Comparison of ENCODE assay signal across 8 cellular contexts in the genomic region with DNA sequence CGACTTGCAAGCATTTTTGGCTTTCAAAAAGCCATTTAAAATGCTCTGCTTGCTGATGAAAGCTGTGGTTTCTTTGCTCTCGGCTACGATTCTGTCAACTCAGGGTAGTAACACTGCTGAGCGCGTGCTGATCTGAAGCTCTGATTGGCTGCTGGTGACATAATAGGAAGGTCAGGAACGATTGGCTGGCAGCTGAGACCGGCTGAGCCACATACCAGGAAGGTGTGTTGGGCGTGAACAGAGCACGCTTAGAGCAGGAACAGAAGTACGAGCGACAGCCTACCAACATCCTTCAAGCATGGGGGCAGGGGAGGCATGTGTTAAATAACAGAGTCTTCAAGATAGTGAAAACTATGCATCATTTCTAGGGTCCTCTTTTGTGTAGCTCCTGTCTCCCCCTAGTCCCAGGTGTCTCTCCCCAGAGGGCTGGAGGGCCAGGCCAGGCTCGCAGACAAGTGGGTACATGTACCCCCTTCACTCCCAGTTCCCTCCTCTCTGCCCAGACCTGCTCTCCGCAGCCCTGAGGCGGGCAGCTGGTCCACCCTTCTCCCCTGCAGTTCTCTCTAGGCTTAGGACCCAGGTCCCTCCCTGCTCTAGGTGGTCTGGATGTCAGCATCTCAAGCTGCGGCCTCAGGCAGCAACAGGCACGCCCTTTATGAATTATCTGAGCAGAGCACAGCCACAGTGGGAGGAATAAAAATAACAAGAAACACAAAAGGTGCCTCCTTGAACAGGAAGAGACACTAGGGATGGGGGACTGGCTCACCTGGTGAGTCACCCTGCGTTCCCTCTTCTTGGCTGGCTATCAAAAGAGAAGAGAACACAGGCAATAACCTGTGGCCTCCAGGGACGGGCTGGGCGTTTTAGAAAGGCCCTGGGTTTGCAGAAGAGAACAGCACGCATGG.
DNase-seq lines count a peak whose midpoint lies in the region; ATAC-seq and TF ChIP-seq lines count a peak whose summit lies in the region.

No MANE protein-coding gene starts in this region.

- H3K9me3 ChIP-seq in BLaER1, result no peaks in the 10 kb centered on the region
- no peaks in the 10 kb centered on the region for H3K9me3 ChIP-seq in naive thymus-derived CD4-positive, alpha-beta T cell (ENCODE audit: control insufficient read depth in 2 of 3, low read length in 3 of 3)

- H3K4me1 ChIP-seq in BLaER1, result peaks cover 10% of the 10 kb centered on the region
- H3K4me1 ChIP-seq in naive thymus-derived CD4-positive, alpha-beta T cell (ENCODE audit: control insufficient read depth in 2 of 2, insufficient read depth in 2 of 2, low read length in 2 of 2), result peaks cover 15% of the 10 kb centered on the region in 2 donors

- CTCF ChIA-PET in naive thymus-derived CD4-positive, alpha-beta T cell (lab: Charles Lee), result no interaction called here

- no peaks in the 10 kb centered on the region for H3K36me3 ChIP-seq in BLaER1
- H3K36me3 ChIP-seq in naive thymus-derived CD4-positive, alpha-beta T cell (ENCODE audit: control insufficient read depth in 2 of 3, insufficient read depth in 3 of 3, low read length in 3 of 3), result no peaks in the 10 kb centered on the region

- peak; percentile 77 for DNase-seq in NOMO-1 treated with dmso at 0.1 percent for 144 hours (lab: John Stamatoyannopoulos, UW; ENCODE audit: unreplicated experiment)
- DNase-seq in activated T-cell treated with anti-CD3 and anti-CD28 coated beads for 4 hours, result peak; percentile 56
- DNase-seq in erythroblast (lab: John Stamatoyannopoulos, UW), result peak; percentile 65 to 67
- DNase-seq in naive thymus-derived CD4-positive, alpha-beta T cell, result peak; percentile 31 to 91 (median 86)
- DNase-seq in stimulated activated effector memory CD8-positive, alpha-beta T cell treated with anti-CD3 and anti-CD28 coated beads, Interleukin-12 subunit alpha, Interleukin-12 subunit beta, amount 100 ng/mL, for 72 hours (ENCODE audit: low spot score in 2 of 2), result peak; percentile 41 to 81

- H4K20me1 ChIP-seq in BLaER1, result no peaks in the 10 kb centered on the region

- peaks cover 11 to 30% (median 24%) of the 10 kb centered on the region in 7 donors for H3K4me1 Mint-ChIP-seq in naive thymus-derived CD4-positive, alpha-beta T cell
- H3K4me1 Mint-ChIP-seq in stimulated activated effector memory CD8-positive, alpha-beta T cell treated with anti-CD3 and anti-CD28 coated beads, Interleukin-12 subunit alpha, Interleukin-12 subunit beta, amount 100 ng/mL, for 72 hours, result peaks cover 18% of the 10 kb centered on the region

- H3K27me3 Mint-ChIP-seq in naive thymus-derived CD4-positive, alpha-beta T cell, result no peaks in the 10 kb centered on the region

- H3K9me3 Mint-ChIP-seq in naive thymus-derived CD4-positive, alpha-beta T cell, result no peaks in the 10 kb centered on the region
- no peaks in the 10 kb centered on the region for H3K9me3 Mint-ChIP-seq in stimulated activated effector memory CD8-positive, alpha-beta T cell treated with anti-CD3 and anti-CD28 coated beads, Interleukin-12 subunit alpha, Interleukin-12 subunit beta, amount 100 ng/mL, for 72 hours

- H3K9ac ChIP-seq in BLaER1, result no peak overlapping the region

- H3K4me2 ChIP-seq in BLaER1, result peak overlapping the region; percentile 34

- H3K4me3 Mint-ChIP-seq in naive thymus-derived CD4-positive, alpha-beta T cell, result peak overlapping the region; percentile 22 to 79 (median 62)
- peak overlapping the region; percentile 23 for H3K4me3 Mint-ChIP-seq in stimulated activated effector memory CD8-positive, alpha-beta T cell treated with anti-CD3 and anti-CD28 coated beads, Interleukin-12 subunit alpha, Interleukin-12 subunit beta, amount 100 ng/mL, for 72 hours

- H3K27me3 ChIP-seq in BLaER1, result no peaks in the 10 kb centered on the region
- no peaks in the 10 kb centered on the region for H3K27me3 ChIP-seq in naive thymus-derived CD4-positive, alpha-beta T cell (ENCODE audit: control insufficient read depth in 2 of 2, insufficient read depth in 2 of 2, low read length in 2 of 2)

- POLR2A ChIA-PET in naive thymus-derived CD4-positive, alpha-beta T cell (lab: Charles Lee), result interaction anchor here (0.9 to 1.6 kb wide), 4 partner anchors 15 to 498 kb away, joined by 3 to 5 read pairs (median 5); a partner anchor contains a TSS

- ATAC-seq in GM19395 (IDR thresholded peaks at IDR 0.05; ENCODE audit: unreplicated experiment), result peak; percentile 99
- ATAC-seq in HG03520 (IDR thresholded peaks at IDR 0.05; ENCODE audit: unreplicated experiment), result peak; percentile 98
- peak; percentile 100 for ATAC-seq in naive thymus-derived CD4-positive, alpha-beta T cell
- ATAC-seq in stimulated activated effector memory CD8-positive, alpha-beta T cell treated with anti-CD3 and anti-CD28 coated beads, Interleukin-12 subunit alpha, Interleukin-12 subunit beta, amount 100 ng/mL, for 72 hours, result peak; percentile 100

- intact Hi-C loops in naive thymus-derived CD4-positive, alpha-beta T cell (cut with micrococcal nuclease), result loop anchor here (1.0 to 2.0 kb wide), 9 partner anchors 15 to 714 kb away; a partner anchor contains a TSS

- no peak overlapping the region for H3K27ac ChIP-seq in BLaER1
- peak overlapping the region; percentile 56 for H3K27ac ChIP-seq in naive thymus-derived CD4-positive, alpha-beta T cell (ENCODE audit: low read depth, low read length)

- H3K4me3 ChIP-seq in BLaER1, result no peak overlapping the region
- peak overlapping the region; percentile 12 for H3K4me3 ChIP-seq in naive thymus-derived CD4-positive, alpha-beta T cell (ENCODE audit: low read length)

- no peak for TF ChIP-seq POLR2A in erythroblast (IDR thresholded peaks at IDR 0.05; ENCODE audit: low read length)

- H3K36me3 Mint-ChIP-seq in naive thymus-derived CD4-positive, alpha-beta T cell, result peaks cover 0 to 5% (median 0%) of the 10 kb centered on the region in 5 donors
- H3K36me3 Mint-ChIP-seq in stimulated activated effector memory CD8-positive, alpha-beta T cell treated with anti-CD3 and anti-CD28 coated beads, Interleukin-12 subunit alpha, Interleukin-12 subunit beta, amount 100 ng/mL, for 72 hours, result no peaks in the 10 kb centered on the region

- peak overlapping the region; percentile 58 to 90 (median 70) for H3K27ac Mint-ChIP-seq in naive thymus-derived CD4-positive, alpha-beta T cell
- peak overlapping the region; percentile 32 for H3K27ac Mint-ChIP-seq in stimulated activated effector memory CD8-positive, alpha-beta T cell treated with anti-CD3 and anti-CD28 coated beads, Interleukin-12 subunit alpha, Interleukin-12 subunit beta, amount 100 ng/mL, for 72 hours
